In genomic region chr2:45892757-45893156, GRCh38 we compare ENCODE assay signal across 14 cellular contexts.
DNase-seq lines count a peak whose midpoint lies in the region; TF ChIP-seq lines count a peak whose summit lies in the region.
"Had no signal": no experiment of that assay in that cellular context is flagged by ENCODE, and none has a peak within 500 bp of the region (broad histone marks: within the 10 kb centered on the region; RNA-seq: fewer than 3 reads in every experiment).

No MANE protein-coding gene starts in this region.

- H3K4me1 Mint-ChIP-seq in T-helper 2 cell treated with Interferon-gamma antibody and Interleukin-4, amounts not matched to agents 5 μg/mL and 100 μg/mL, for 36 hours (ENCODE audit: low read depth), result peaks cover 36% of the 10 kb centered on the region

- H3K4me1 ChIP-seq in esophagus muscularis mucosa (peaks cover 49 to 85% (median 70%) of the 10 kb centered on the region in 4 donors), uterus (peaks cover 4 to 14% of the 10 kb centered on the region in 2 donors)

- DNase-seq in NCI-H510A treated with DMSO at 0.1 percent for 48 hours (lab: John Stamatoyannopoulos, UW) (peak; percentile 92), NCI-H510A (lab: John Stamatoyannopoulos, UW) (no peak), NCI-H2081 (lab: John Stamatoyannopoulos, UW) (peak; percentile 23 to 83), esophagus muscularis mucosa (ENCODE audit: extremely low spot score) (no peak), retina (peak; percentile 23), uterus (no peak)
- DNase-seq in stimulated activated naive CD4-positive, alpha-beta T cell treated with Interleukin-2 at 50 U/mL for 16 hours (lab: John Stamatoyannopoulos, UW), result no peak
- no peak for DNase-seq in T-helper 2 cell treated with Interferon-gamma antibody and Interleukin-4, amounts not matched to agents 5 μg/mL and 100 μg/mL, for 36 hours (ENCODE audit: low spot score)
- DNase-seq: GF-D8, posterior cingulate gyrus had no signal

- no peak for TF ChIP-seq EP300 in esophagus muscularis mucosa (IDR thresholded peaks at IDR 0.05)

- no peak overlapping the region for H3K4me3 Mint-ChIP-seq in T-helper 2 cell treated with Interferon-gamma antibody and Interleukin-4, amounts not matched to agents 5 μg/mL and 100 μg/mL, for 36 hours
- H3K4me3 Mint-ChIP-seq: activated T-helper 1 cell treated with anti-CD3 and anti-CD28 coated beads, Interleukin-12 subunit alpha, Interleukin-12 subunit beta, Interleukin-2, Interleukin-4 antibody, amounts not matched to agents 30 ng/mL and 10 ng/mL and 1 ng/mL, durations not matched to agents 14 hours and 24 hours and 36 hours; central memory CD8-positive, alpha-beta T cell; GM23338 had no signal

- TF ChIP-seq CTCF in esophagus muscularis mucosa (IDR thresholded peaks at IDR 0.05) (no peak), uterus (IDR thresholded peaks at IDR 0.05) (no peak)

- H3K4me3 ChIP-seq in esophagus muscularis mucosa (peak overlapping the region in 3 of 4 donors; percentile 3 to 19 (median 13)), uterus (no peak overlapping the region)
- H3K4me3 ChIP-seq: GM23338, suprapubic skin had no signal

- H3K9me3 Mint-ChIP-seq in T-helper 2 cell treated with Interferon-gamma antibody and Interleukin-4, amounts not matched to agents 5 μg/mL and 100 μg/mL, for 36 hours, result no peaks in the 10 kb centered on the region
- H3K9me3 Mint-ChIP-seq: activated T-helper 1 cell treated with anti-CD3 and anti-CD28 coated beads, Interleukin-12 subunit alpha, Interleukin-12 subunit beta, Interleukin-2, Interleukin-4 antibody, amounts not matched to agents 30 ng/mL and 10 ng/mL and 1 ng/mL, durations not matched to agents 14 hours and 24 hours and 36 hours; central memory CD8-positive, alpha-beta T cell; GM23338 had no signal

- TF ChIP-seq POLR2A in esophagus muscularis mucosa (IDR thresholded peaks at IDR 0.05; ENCODE audit: low read depth), result no peak
- TF ChIP-seq POLR2A in uterus (IDR thresholded peaks at IDR 0.05), result no peak

- H3K9me3 ChIP-seq in esophagus muscularis mucosa, result no peaks in the 10 kb centered on the region
- no peaks in the 10 kb centered on the region for H3K9me3 ChIP-seq in uterus
- H3K9me3 ChIP-seq: suprapubic skin had no signal

- intact Hi-C loops in esophagus muscularis mucosa (cut with DNase I), result no loop called here
- intact Hi-C loops in uterus (cut with DNase I; ENCODE audit: low total_unique reads), result no loop called here

- H3K27ac ChIP-seq in esophagus muscularis mucosa (replicated peaks in 1 of 4), result peak overlapping the region in 3 of 4 donors; percentile 1 to 39 (median 28)
- H3K27ac ChIP-seq in uterus, result no peak overlapping the region
- H3K27ac ChIP-seq: suprapubic skin had no signal

- no peaks in the 10 kb centered on the region for H3K36me3 Mint-ChIP-seq in T-helper 2 cell treated with Interferon-gamma antibody and Interleukin-4, amounts not matched to agents 5 μg/mL and 100 μg/mL, for 36 hours (ENCODE audit: low read depth)

- H3K27me3 Mint-ChIP-seq in T-helper 2 cell treated with Interferon-gamma antibody and Interleukin-4, amounts not matched to agents 5 μg/mL and 100 μg/mL, for 36 hours (ENCODE audit: low read depth), result no peaks in the 10 kb centered on the region
- H3K27me3 Mint-ChIP-seq: central memory CD8-positive, alpha-beta T cell had no signal

- H3K27ac Mint-ChIP-seq in T-helper 2 cell treated with Interferon-gamma antibody and Interleukin-4, amounts not matched to agents 5 μg/mL and 100 μg/mL, for 36 hours, result no peak overlapping the region
- H3K27ac Mint-ChIP-seq: activated T-helper 1 cell treated with anti-CD3 and anti-CD28 coated beads, Interleukin-12 subunit alpha, Interleukin-12 subunit beta, Interleukin-2, Interleukin-4 antibody, amounts not matched to agents 30 ng/mL and 10 ng/mL and 1 ng/mL, durations not matched to agents 14 hours and 24 hours and 36 hours; GM23338 had no signal

- H3K27me3 ChIP-seq in esophagus muscularis mucosa (no peaks in the 10 kb centered on the region), uterus (no peaks in the 10 kb centered on the region)
- H3K27me3 ChIP-seq: suprapubic skin had no signal

- WGBS in esophagus muscularis mucosa, result 25% methylated on average over 6 of the region's 7 CpGs

- H3K36me3 ChIP-seq in esophagus muscularis mucosa, result no peaks in the 10 kb centered on the region
- H3K36me3 ChIP-seq in uterus, result no peaks in the 10 kb centered on the region
- H3K36me3 ChIP-seq: suprapubic skin had no signal

Comparison
In these comparisons a context has a peak if more than half of its experiments do, and no peak if none do; other contexts are left out.
1. DNase-seq: peak in NCI-H510A treated with DMSO at 0.1 percent for 48 hours (single experiment), NCI-H2081 (2 of 2) and retina (single experiment); none in NCI-H510A (single experiment), esophagus muscularis mucosa (single experiment), stimulated activated naive CD4-positive, alpha-beta T cell treated with Interleukin-2 at 50 U/mL for 16 hours (single experiment), T-helper 2 cell treated with Interferon-gamma antibody and Interleukin-4, amounts not matched to agents 5 μg/mL and 100 μg/mL, for 36 hours (single experiment) and uterus (0 of 2).
2. H3K27ac ChIP-seq: peak in esophagus muscularis mucosa (3 of 4); none in uterus (0 of 2).
3. H3K4me3 ChIP-seq: peak in esophagus muscularis mucosa (3 of 4); none in uterus (0 of 2).